ENCODE assay signal across 9 cellular contexts in genomic region chr17:49687878-49688491, GRCh38. TPM values are rescaled to one million over a fixed set of nuclear protein-coding genes. Genes with fewer than 3 reads are reported as not detected.
DNase-seq lines count a peak whose midpoint lies in the region; ATAC-seq and TF ChIP-seq lines count a peak whose summit lies in the region.
"Had no signal": no experiment of that assay in that cellular context is flagged by ENCODE, and none has a peak within 500 bp of the region (broad histone marks: within the 10 kb centered on the region; RNA-seq: fewer than 3 reads in every experiment).

No MANE protein-coding gene starts in this region.

- peak overlapping the region; percentile 92 for H3K27ac Mint-ChIP-seq in activated naive CD8-positive, alpha-beta T cell treated with anti-CD3 and anti-CD28 coated beads for 36 hours

- peak overlapping the region in 1 of 12 donors; percentile 43 for H3K4me3 ChIP-seq in heart left ventricle
- no peak overlapping the region for H3K4me3 ChIP-seq in aorta (ENCODE audit: low read length in 2 of 2)

- intact Hi-C loops in heart left ventricle (cut with DNase I) (no loop called here), Right ventricle myocardium inferior (cut with DNase I) (no loop called here), aorta (cut with DNase I) (loop anchor here in 1 of 2 donors (2.0 kb wide), 1 partner anchor 71 kb away; no protein-coding TSS in a partner anchor)

- H3K4me1 ChIP-seq in heart left ventricle, result peaks cover 0 to 52% (median 26%) of the 10 kb centered on the region in 12 donors
- H3K4me1 ChIP-seq in aorta (ENCODE audit: control insufficient read depth in 1 of 2, insufficient read depth in 2 of 2, low read length in 2 of 2), result peaks cover 0 to 3% of the 10 kb centered on the region in 2 donors

- peak overlapping the region; percentile 64 for H3K4me3 Mint-ChIP-seq in activated naive CD8-positive, alpha-beta T cell treated with anti-CD3 and anti-CD28 coated beads for 36 hours

- peaks cover 11% of the 10 kb centered on the region for H3K36me3 Mint-ChIP-seq in activated naive CD8-positive, alpha-beta T cell treated with anti-CD3 and anti-CD28 coated beads for 36 hours

- no peaks in the 10 kb centered on the region for H3K27me3 ChIP-seq in heart left ventricle
- no peaks in the 10 kb centered on the region for H3K27me3 ChIP-seq in aorta (ENCODE audit: control insufficient read depth in 1 of 2, insufficient read depth in 2 of 2, low read length in 1 of 2)

- H3K9me3 Mint-ChIP-seq in activated naive CD8-positive, alpha-beta T cell treated with anti-CD3 and anti-CD28 coated beads for 36 hours, result peaks cover 4% of the 10 kb centered on the region

- DNase-seq in heart left ventricle (no peak), Right ventricle myocardium inferior (ENCODE audit: missing footprints) (no peak), lung microvascular endothelial cell (ENCODE audit: low read depth in 2 of 2) (peak; percentile 33 to 89), aorta (no peak), substantia nigra (lab: John Stamatoyannopoulos, UW) (no peak)
- peak; percentile 14 for DNase-seq in activated naive CD8-positive, alpha-beta T cell treated with anti-CD3 and anti-CD28 coated beads for 36 hours
- DNase-seq: NCI-H446 had no signal

- peak overlapping the region; percentile 1 to 93 (median 64) for H3K27ac ChIP-seq in heart left ventricle
- peak overlapping the region; percentile 80 to 90 for H3K27ac ChIP-seq in aorta (ENCODE audit: low read depth in 1 of 2, low read length in 2 of 2)
- no peak overlapping the region for H3K27ac ChIP-seq in substantia nigra (ENCODE audit: low read depth, low read length, poor library complexity, severe bottlenecking)

- ATAC-seq in heart left ventricle (peak; percentile 10 to 58 (median 28)), Right ventricle myocardium inferior (no peak), aorta (ENCODE audit: low FRiP score) (no peak), HG02610 (IDR thresholded peaks at IDR 0.05; ENCODE audit: unreplicated experiment) (no peak), GM21786 (IDR thresholded peaks at IDR 0.05; ENCODE audit: unreplicated experiment) (no peak)

- no peak for TF ChIP-seq POLR2A in heart left ventricle (IDR thresholded peaks at IDR 0.05)

- H3K36me3 ChIP-seq in heart left ventricle, result no peaks in the 10 kb centered on the region
- H3K36me3 ChIP-seq in aorta (ENCODE audit: control insufficient read depth in 1 of 2, insufficient read depth in 2 of 2, low read length in 1 of 2), result no peaks in the 10 kb centered on the region

- H3K9me3 ChIP-seq in heart left ventricle, result no peaks in the 10 kb centered on the region
- no peaks in the 10 kb centered on the region for H3K9me3 ChIP-seq in aorta (ENCODE audit: control insufficient read depth, low read length)

- no peak for TF ChIP-seq CTCF in heart left ventricle (IDR thresholded peaks at IDR 0.05)

- H3K27me3 Mint-ChIP-seq in activated naive CD8-positive, alpha-beta T cell treated with anti-CD3 and anti-CD28 coated beads for 36 hours, result no peaks in the 10 kb centered on the region

- peaks cover 40% of the 10 kb centered on the region for H3K4me1 Mint-ChIP-seq in activated naive CD8-positive, alpha-beta T cell treated with anti-CD3 and anti-CD28 coated beads for 36 hours

- 65 to 75% (median 66%) methylated on average over 10 of the region's 10 CpGs for WGBS in heart left ventricle, 4 donors
- WGBS in aorta, 2 donors, result 46 to 50% methylated on average over 10 of the region's 10 CpGs

RNA-seq across cellular contexts. Expression of gene SPOP, which starts 10.1 kb away (rescaled TPM):
- total RNA-seq in heart left ventricle, result 10 to 100 TPM; 46.7 to 96.1 (median 60.4) TPM
- 10 to 100 TPM; 28.5 to 72.0 TPM for polyA plus RNA-seq in heart left ventricle
- 73.1 TPM for total RNA-seq in Right ventricle myocardium inferior
- total RNA-seq in activated naive CD8-positive, alpha-beta T cell treated with anti-CD3 and anti-CD28 coated beads for 36 hours, result 10 to 100 TPM; 56.6 to 57.7 TPM
- total RNA-seq in lung microvascular endothelial cell, result 83.9 and 139 TPM in 2 replicates
- total RNA-seq in aorta, result 100 to 1,000 TPM; 117 to 289 TPM
- polyA plus RNA-seq in aorta, result 10 to 100 TPM; 54.5 to 56.5 TPM

RNA-seq across cellular contexts. Expression of gene SLC35B1, which starts 19.8 kb away (rescaled TPM):
- total RNA-seq in heart left ventricle (10 to 100 TPM; 61.0 to 93.4 (median 66.2) TPM), Right ventricle myocardium inferior (59.3 TPM), lung microvascular endothelial cell (47.7 and 60.7 TPM in 2 replicates), aorta (10 to 100 TPM; 31.5 to 43.7 TPM)
- polyA plus RNA-seq in heart left ventricle (100 to 1,000 TPM in 1 of 2 donors, 10 to 100 TPM in 1; 50.3 to 137 TPM), aorta (10 to 100 TPM; 33.2 to 37.5 TPM)
- 10 to 100 TPM; 58.6 to 63.8 TPM for total RNA-seq in activated naive CD8-positive, alpha-beta T cell treated with anti-CD3 and anti-CD28 coated beads for 36 hours

Comparison
In these comparisons a context has a peak if more than half of its experiments do, and no peak if none do; other contexts are left out.
1. ATAC-seq: peak in heart left ventricle (4 of 4); none in Right ventricle myocardium inferior (single experiment), aorta (single experiment), HG02610 (single experiment) and GM21786 (single experiment).
2. DNase-seq: peak in activated naive CD8-positive, alpha-beta T cell treated with anti-CD3 and anti-CD28 coated beads for 36 hours (single experiment) and lung microvascular endothelial cell (2 of 2); none in heart left ventricle (0 of 5), Right ventricle myocardium inferior (single experiment), aorta (0 of 2) and substantia nigra (0 of 49).